Comparison of ENCODE assay signal across 7 cellular contexts in the genomic region with DNA sequence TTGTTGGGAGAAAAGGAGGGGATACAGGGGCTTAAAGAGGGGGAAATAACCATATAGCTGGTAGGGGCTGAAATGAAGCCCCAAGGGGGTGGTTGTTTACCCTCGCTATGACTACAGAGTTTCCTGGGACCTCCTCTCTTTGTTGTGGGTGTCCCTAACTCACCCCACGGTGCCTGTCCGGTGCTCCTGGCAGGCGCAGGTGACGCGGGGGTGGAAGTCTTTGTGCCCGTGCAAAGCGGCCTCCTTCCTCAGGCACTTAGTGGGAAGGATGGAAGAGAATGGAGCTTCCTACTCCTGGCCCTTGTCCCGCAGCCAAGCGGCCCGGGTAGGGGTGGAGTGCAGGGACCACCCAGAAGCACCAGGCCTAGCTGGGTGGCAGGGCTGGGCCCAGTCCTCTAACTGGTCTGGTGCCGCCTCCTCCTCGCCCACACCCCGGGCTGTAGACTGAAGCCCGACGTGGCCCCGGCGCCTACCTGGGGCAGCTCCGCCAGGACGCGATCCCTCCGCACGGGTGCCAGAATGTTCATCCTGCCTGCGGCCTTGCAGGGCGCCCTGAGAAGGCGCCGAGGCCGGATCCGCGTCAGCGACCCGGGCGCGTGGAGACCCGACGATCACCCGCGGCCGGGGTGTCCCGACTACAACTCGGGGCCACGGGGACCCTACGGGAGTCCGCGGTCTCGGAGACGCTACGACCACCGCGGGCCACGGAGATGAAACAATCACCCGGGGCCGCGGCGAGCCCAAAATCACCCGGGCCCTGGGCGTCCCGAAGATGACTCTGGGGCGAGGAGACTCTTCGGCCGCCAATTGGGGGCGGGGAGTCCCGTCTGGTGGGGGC. TPM values are rescaled to one million over a fixed set of nuclear protein-coding genes. Genes with fewer than 3 reads are reported as not detected.
DNase-seq lines count a peak whose midpoint lies in the region; ATAC-seq and TF ChIP-seq lines count a peak whose summit lies in the region.
"Had no signal": no experiment of that assay in that cellular context is flagged by ENCODE, and none has a peak within 500 bp of the region (broad histone marks: within the 10 kb centered on the region; RNA-seq: fewer than 3 reads in every experiment).

No MANE protein-coding gene starts in this region.

- peaks cover 22 to 38% of the 10 kb centered on the region in 2 donors for H3K36me3 Mint-ChIP-seq in CD14-positive monocyte
- H3K36me3 Mint-ChIP-seq in activated CD8-positive, alpha-beta T cell treated with anti-CD3 and anti-CD28 coated beads, Interleukin-2, amount 10 ng/mL, durations not matched to agents 7 days and 5 days (ENCODE audit: low read depth): peaks cover 22% of the 10 kb centered on the region

- H3K4me1 ChIP-seq in lower lobe of right lung: peaks cover 54% of the 10 kb centered on the region

- no peaks in the 10 kb centered on the region for H3K9me3 ChIP-seq in lower lobe of right lung

- CTCF ChIA-PET in activated CD8-positive, alpha-beta T cell treated with anti-CD3 and anti-CD28 coated beads, Interleukin-2, amount 10 ng/mL, durations not matched to agents 7 days and 5 days (lab: Charles Lee): interaction anchor here (0.8 to 2.6 kb wide), 4 partner anchors 10 to 104 kb away, joined by 3 to 9 read pairs (median 4); partner anchors contain the start of gene TLCD1
- CTCF ChIA-PET in HEK293T (lab: Yijun Ruan, JAX): interaction anchor here (0.8 to 1.5 kb wide), 2 partner anchors 8 to 11 kb away, joined by 3 to 5 read pairs; no protein-coding TSS in a partner anchor

- ATAC-seq in activated CD8-positive, alpha-beta T cell treated with anti-CD3 and anti-CD28 coated beads, Interleukin-2, amount 10 ng/mL, durations not matched to agents 7 days and 5 days: no peak
- ATAC-seq in lower lobe of right lung: peak; percentile 1 to 3
- ATAC-seq in GM18517 (IDR thresholded peaks at IDR 0.05; ENCODE audit: unreplicated experiment): no peak
- no peak for ATAC-seq in GM21447 (IDR thresholded peaks at IDR 0.05; ENCODE audit: unreplicated experiment)
- ATAC-seq: left colon had no signal

- H3K27ac Mint-ChIP-seq in CD14-positive monocyte: peak overlapping the region in 4 of 7 donors; percentile 68 to 83 (median 78)
- H3K27ac Mint-ChIP-seq in activated CD8-positive, alpha-beta T cell treated with anti-CD3 and anti-CD28 coated beads, Interleukin-2, amount 10 ng/mL, durations not matched to agents 7 days and 5 days: no peak overlapping the region

- H3K4me3 Mint-ChIP-seq in CD14-positive monocyte: peak overlapping the region; percentile 93 to 94
- H3K4me3 Mint-ChIP-seq in activated CD8-positive, alpha-beta T cell treated with anti-CD3 and anti-CD28 coated beads, Interleukin-2, amount 10 ng/mL, durations not matched to agents 7 days and 5 days: peak overlapping the region; percentile 55

- intact Hi-C loops in CD14-positive monocyte (cut with micrococcal nuclease) (loop anchor here (5.0 to 10.0 kb wide), 4 partner anchors 55 to 180 kb away; partner anchors contain the start of genes BLTP2 (in 2 of the 2), FLOT2 (in 1 of the 2), SDF2 (in 1 of the 2) and SUPT6H (in 1 of the 2)), lower lobe of right lung (cut with DNase I) (no loop called here)

- peaks cover 40% of the 10 kb centered on the region for H3K4me1 Mint-ChIP-seq in CD14-positive monocyte
- H3K4me1 Mint-ChIP-seq in activated CD8-positive, alpha-beta T cell treated with anti-CD3 and anti-CD28 coated beads, Interleukin-2, amount 10 ng/mL, durations not matched to agents 7 days and 5 days (ENCODE audit: low read depth): peaks cover 38% of the 10 kb centered on the region

- no peak for TF ChIP-seq CTCF in CD14-positive monocyte (IDR thresholded peaks at IDR 0.05)
- no peak for TF ChIP-seq CTCF in lower lobe of right lung (IDR thresholded peaks at IDR 0.05)

- peaks cover 34% of the 10 kb centered on the region for H3K36me3 ChIP-seq in lower lobe of right lung

- no peaks in the 10 kb centered on the region for H3K9me3 Mint-ChIP-seq in CD14-positive monocyte
- no peaks in the 10 kb centered on the region for H3K9me3 Mint-ChIP-seq in activated CD8-positive, alpha-beta T cell treated with anti-CD3 and anti-CD28 coated beads, Interleukin-2, amount 10 ng/mL, durations not matched to agents 7 days and 5 days (ENCODE audit: insufficient read depth)

- H3K27ac ChIP-seq in lower lobe of right lung: peak overlapping the region; percentile 90

- no peaks in the 10 kb centered on the region for H3K27me3 ChIP-seq in lower lobe of right lung (ENCODE audit: low read depth)

- H3K27me3 Mint-ChIP-seq in CD14-positive monocyte (ENCODE audit: low read depth in 3 of 3): peaks cover 0 to 5% (median 2%) of the 10 kb centered on the region in 3 donors
- H3K27me3 Mint-ChIP-seq in activated CD8-positive, alpha-beta T cell treated with anti-CD3 and anti-CD28 coated beads, Interleukin-2, amount 10 ng/mL, durations not matched to agents 7 days and 5 days (ENCODE audit: low read depth): peaks cover 18% of the 10 kb centered on the region

- POLR2A ChIA-PET in activated CD8-positive, alpha-beta T cell treated with anti-CD3 and anti-CD28 coated beads, Interleukin-2, amount 10 ng/mL, durations not matched to agents 7 days and 5 days (lab: Charles Lee): interaction anchor here (1.3 to 1.5 kb wide), 2 partner anchors 55 to 68 kb away, joined by 4 to 5 read pairs; partner anchors contain the start of genes SDF2 and SUPT6H
- POLR2A ChIA-PET in HEK293T (lab: Yijun Ruan, JAX): interaction anchor here (0.6 to 1.8 kb wide), 8 partner anchors 8 to 235 kb away, joined by 3 to 9 read pairs (median 4); partner anchors contain the start of genes PHF12 and TLCD1

- peak overlapping the region; percentile 72 for H3K4me3 ChIP-seq in lower lobe of right lung

- DNase-seq in CD14-positive monocyte (ENCODE audit: low spot score): no peak
- no peak for DNase-seq in activated CD8-positive, alpha-beta T cell treated with anti-CD3 and anti-CD28 coated beads, Interleukin-2, amount 10 ng/mL, durations not matched to agents 7 days and 5 days
- peak; percentile 67 for DNase-seq in lower lobe of right lung
- no peak for DNase-seq in HEK293T (ENCODE audit: extremely low spot score)

TF ChIP-seq in HEK293T, 16 proteins besides CTCF, POLR2A, EP300 and RAD21:
- no peak for TF ChIP-seq FOXM1 (IDR thresholded peaks at IDR 0.05; ENCODE audit: borderline replicate concordance)
- TF ChIP-seq FOXK2 (IDR thresholded peaks at IDR 0.05): no peak

RNA-seq across cellular contexts. Expression of gene RAB34, which starts 0.7 kb away (rescaled TPM):
- polyA plus RNA-seq in CD14-positive monocyte: 10 to 100 TPM; 66.7 to 79.1 TPM
- total RNA-seq in activated CD8-positive, alpha-beta T cell treated with anti-CD3 and anti-CD28 coated beads, Interleukin-2, amount 10 ng/mL, durations not matched to agents 7 days and 5 days: 10 to 100 TPM in 1 of 2 experiments, 1 to 10 TPM in 1; 10.0 to 12.7 TPM
- total RNA-seq in lower lobe of right lung: 62.3 TPM

RNA-seq across cellular contexts. Expression of gene RPL23A, which starts 2.8 kb away (rescaled TPM):
- 1,000 to 10,000 TPM; 1,152 to 1,304 TPM for polyA plus RNA-seq in CD14-positive monocyte
- total RNA-seq in activated CD8-positive, alpha-beta T cell treated with anti-CD3 and anti-CD28 coated beads, Interleukin-2, amount 10 ng/mL, durations not matched to agents 7 days and 5 days: 1,000 to 10,000 TPM; 1,988 to 2,040 TPM
- total RNA-seq in lower lobe of right lung: 1,156 TPM

RNA-seq across cellular contexts. Expression of gene PROCA1, which starts 5.3 kb away (rescaled TPM):
- polyA plus RNA-seq in CD14-positive monocyte: under 1 TPM; 0.31 to 0.78 TPM
- 1 to 10 TPM; 5.3 to 6.1 TPM for total RNA-seq in activated CD8-positive, alpha-beta T cell treated with anti-CD3 and anti-CD28 coated beads, Interleukin-2, amount 10 ng/mL, durations not matched to agents 7 days and 5 days
- 4.4 TPM for total RNA-seq in lower lobe of right lung

RNA-seq across cellular contexts. Expression of gene TLCD1, which starts 9.1 kb away (rescaled TPM):
- polyA plus RNA-seq in CD14-positive monocyte: not detected
- 1 to 10 TPM; 2.8 to 3.0 TPM for total RNA-seq in activated CD8-positive, alpha-beta T cell treated with anti-CD3 and anti-CD28 coated beads, Interleukin-2, amount 10 ng/mL, durations not matched to agents 7 days and 5 days
- total RNA-seq in lower lobe of right lung: 19.8 TPM

RNA-seq across cellular contexts. Expression of gene NEK8, which starts 11.6 kb away (rescaled TPM):
- polyA plus RNA-seq in CD14-positive monocyte: 1 to 10 TPM; 2.7 to 3.1 TPM
- 1 to 10 TPM; 4.8 to 5.0 TPM for total RNA-seq in activated CD8-positive, alpha-beta T cell treated with anti-CD3 and anti-CD28 coated beads, Interleukin-2, amount 10 ng/mL, durations not matched to agents 7 days and 5 days
- total RNA-seq in lower lobe of right lung: 11.3 TPM

Comparison
In these comparisons a context has a peak if more than half of its experiments do, and no peak if none do; other contexts are left out.
1. ATAC-seq: peak in lower lobe of right lung (2 of 2); none in activated CD8-positive, alpha-beta T cell treated with anti-CD3 and anti-CD28 coated beads, Interleukin-2, amount 10 ng/mL, durations not matched to agents 7 days and 5 days (single experiment), GM18517 (single experiment) and GM21447 (single experiment).